In the genomic region with DNA sequence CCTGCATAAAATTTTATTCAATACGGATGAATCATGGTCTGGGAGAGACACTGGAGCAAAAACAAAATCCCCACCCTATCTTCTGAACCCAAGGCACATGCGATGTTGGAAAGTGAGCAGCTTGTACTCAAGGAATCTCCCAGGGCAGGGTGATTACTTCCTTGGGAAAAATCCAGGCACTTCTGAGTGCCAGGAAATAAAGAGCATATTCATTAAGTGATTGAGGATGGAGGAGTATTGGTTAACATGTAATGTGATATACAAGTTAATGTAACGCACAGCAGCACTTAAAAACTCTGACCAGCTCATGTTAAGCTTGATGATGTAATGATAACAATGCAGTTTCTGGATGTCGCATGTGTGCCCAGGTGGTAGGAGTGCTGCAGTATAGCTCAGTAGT, we compare ENCODE assay signal across 10 cellular contexts.
"Had no signal": no experiment of that assay in that cellular context is flagged by ENCODE, and none has a peak within 500 bp of the region (broad histone marks: within the 10 kb centered on the region; RNA-seq: fewer than 3 reads in every experiment).

No MANE protein-coding gene starts in this region.

- H3K36me3 ChIP-seq: stomach had no signal

- DNase-seq: activated CD4-positive, alpha-beta T cell treated with anti-CD3 and anti-CD28 coated beads, Interleukin-2, amount 50 U/mL, for 4 hours; activated T-cell treated with anti-CD3 and anti-CD28 coated beads, Interleukin-2, amount 50 U/mL, for 1 hour; body of pancreas; effector memory CD4-positive, alpha-beta T cell; immature natural killer cell; naive thymus-derived CD4-positive, alpha-beta T cell; retina; stomach had no signal

- H3K4me1 ChIP-seq: body of pancreas, stomach had no signal

- H3K4me3 ChIP-seq: body of pancreas, skin epidermis, stomach had no signal

- ATAC-seq: activated CD4-positive, CD25-positive, alpha-beta regulatory T cell treated with anti-CD3 and anti-CD28 coated beads, Interleukin-2, amount 50 U/mL, for 24 hours; body of pancreas; naive thymus-derived CD4-positive, alpha-beta T cell had no signal

- H3K9me3 ChIP-seq: body of pancreas, stomach had no signal
